In the genomic region with DNA sequence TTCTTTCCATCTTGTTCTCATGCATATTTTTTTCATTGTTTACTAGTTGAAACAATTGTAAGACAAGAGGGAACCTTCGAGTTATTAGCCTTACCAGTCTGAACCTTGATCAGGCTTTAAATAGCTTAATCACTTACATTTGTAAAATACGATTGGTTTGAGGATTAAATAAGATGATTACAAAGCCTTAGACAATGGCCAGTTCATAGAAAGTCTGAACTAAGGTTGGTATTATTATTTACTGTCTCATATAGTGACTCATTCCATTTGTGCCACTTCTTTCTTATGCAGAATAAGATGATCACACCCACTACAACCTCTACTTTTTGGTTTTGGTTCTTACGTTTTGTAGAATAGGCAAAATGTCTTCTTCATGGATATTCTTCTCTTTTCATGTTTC, we compare ENCODE assay signal across 25 cellular contexts.
"Had no signal": no experiment of that assay in that cellular context is flagged by ENCODE, and none has a peak within 500 bp of the region (broad histone marks: within the 10 kb centered on the region; RNA-seq: fewer than 3 reads in every experiment).

No MANE protein-coding gene starts in this region.

- H3K9me3 Mint-ChIP-seq: nephron; neural progenitor cell; stimulated activated naive CD8-positive, alpha-beta T cell treated with anti-CD3 and anti-CD28 coated beads, Interleukin-15, Interleukin-2, amounts not matched to agents 100 ng/mL and 50 ng/mL, for 24 hours had no signal

- H3K27me3 Mint-ChIP-seq: stimulated activated naive B cell treated with anti-CD40 and anti-IgM and Interleukin-4, amounts not matched to agents 10 μg/mL and 1 μg/mL and 100 μg/mL, for 72 hours had no signal

- ATAC-seq: natural killer cell; psoas muscle; right cardiac atrium; right lobe of liver; stimulated activated effector memory CD8-positive, alpha-beta T cell treated with anti-CD3 and anti-CD28 coated beads, Interleukin-12 subunit alpha, Interleukin-12 subunit beta, amount 100 ng/mL, for 72 hours; stimulated activated naive B cell treated with anti-CD40 and anti-IgM and Interleukin-4, amounts not matched to agents 10 μg/mL and 1 μg/mL and 100 μg/mL, for 72 hours; upper lobe of right lung had no signal

- FAIRE-seq: small intestine had no signal

- H3K4me3 Mint-ChIP-seq: natural killer cell; nephron; neural progenitor cell; stimulated activated effector memory CD8-positive, alpha-beta T cell treated with anti-CD3 and anti-CD28 coated beads, Interleukin-12 subunit alpha, Interleukin-12 subunit beta, amount 100 ng/mL, for 72 hours; stimulated activated naive B cell treated with anti-CD40 and anti-IgM and Interleukin-4, amounts not matched to agents 10 μg/mL and 1 μg/mL and 100 μg/mL, for 72 hours; stimulated activated naive CD8-positive, alpha-beta T cell treated with anti-CD3 and anti-CD28 coated beads, Interleukin-15, Interleukin-2, amounts not matched to agents 100 ng/mL and 50 ng/mL, for 24 hours had no signal

- H3K4me1 Mint-ChIP-seq: natural killer cell; stimulated activated effector memory CD8-positive, alpha-beta T cell treated with anti-CD3 and anti-CD28 coated beads, Interleukin-12 subunit alpha, Interleukin-12 subunit beta, amount 100 ng/mL, for 72 hours had no signal

- H3K27ac Mint-ChIP-seq: natural killer cell; nephron; neural progenitor cell; progenitor cell of endocrine pancreas; stimulated activated effector memory CD8-positive, alpha-beta T cell treated with anti-CD3 and anti-CD28 coated beads, Interleukin-12 subunit alpha, Interleukin-12 subunit beta, amount 100 ng/mL, for 72 hours; stimulated activated naive B cell treated with anti-CD40 and anti-IgM and Interleukin-4, amounts not matched to agents 10 μg/mL and 1 μg/mL and 100 μg/mL, for 72 hours; stimulated activated naive CD8-positive, alpha-beta T cell treated with anti-CD3 and anti-CD28 coated beads, Interleukin-15, Interleukin-2, amounts not matched to agents 100 ng/mL and 50 ng/mL, for 24 hours had no signal

- H3K36me3 Mint-ChIP-seq: natural killer cell; neural progenitor cell; stimulated activated effector memory CD8-positive, alpha-beta T cell treated with anti-CD3 and anti-CD28 coated beads, Interleukin-12 subunit alpha, Interleukin-12 subunit beta, amount 100 ng/mL, for 72 hours; stimulated activated naive B cell treated with anti-CD40 and anti-IgM and Interleukin-4, amounts not matched to agents 10 μg/mL and 1 μg/mL and 100 μg/mL, for 72 hours had no signal

- DNase-seq: natural killer cell; occipital lobe; ovary; posterior cingulate gyrus; psoas muscle; right cardiac atrium; right lobe of liver; sigmoid colon; stimulated activated CD4-positive, alpha-beta T cell treated with anti-CD3 and anti-CD28 coated beads, Interleukin-15, amount 100 ng/mL, for 24 hours; stimulated activated CD4-positive, alpha-beta T cell treated with anti-CD3 and anti-CD28 coated beads, Interleukin-2, amount 100 ng/mL, for 24 hours; stimulated activated CD4-positive, alpha-beta T cell treated with anti-CD3 and anti-CD28 coated beads, Interleukin-2, amount 100 ng/mL, for 48 hours; stimulated activated CD4-positive, alpha-beta T cell treated with anti-CD3 and anti-CD28 coated beads, Interleukin-4, amount 100 ng/mL, for 24 hours; stimulated activated naive B cell treated with anti-CD40 and anti-IgM and Interleukin-4, amounts not matched to agents 10 μg/mL and 1 μg/mL and 100 μg/mL, for 72 hours; stimulated activated naive CD4-positive, alpha-beta T cell treated with Interleukin-2 at 50 U/mL for 16 hours; stomach; thyroid gland; trophoblast cell; upper lobe of right lung; uterus had no signal
